Comparison of ENCODE assay signal across 9 cellular contexts in the genomic region with DNA sequence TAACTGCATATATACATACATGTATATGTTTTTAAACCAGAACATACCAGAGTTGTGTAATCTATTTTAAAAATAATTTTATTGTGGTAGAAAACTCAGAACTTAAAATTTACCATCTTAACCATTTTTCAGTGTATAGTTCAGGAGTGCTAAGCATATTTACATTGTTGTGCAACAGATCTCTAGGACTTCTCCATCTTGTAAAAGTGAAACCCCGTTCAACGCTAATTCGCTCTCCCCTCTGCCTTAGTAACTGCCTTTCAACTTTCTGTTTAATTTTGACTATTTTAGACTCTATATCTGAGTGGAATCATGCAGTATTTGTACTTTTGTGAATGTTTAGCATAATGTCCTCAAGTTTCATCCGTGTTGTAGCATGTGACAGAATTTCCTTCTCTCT. TPM values are rescaled to one million over a fixed set of nuclear protein-coding genes. Genes with fewer than 3 reads are reported as not detected.
DNase-seq lines count a peak whose midpoint lies in the region; ATAC-seq and TF ChIP-seq lines count a peak whose summit lies in the region.
"Had no signal": no experiment of that assay in that cellular context is flagged by ENCODE, and none has a peak within 500 bp of the region (broad histone marks: within the 10 kb centered on the region; RNA-seq: fewer than 3 reads in every experiment).

No MANE protein-coding gene starts in this region.

- H3K27me3 ChIP-seq in thyroid gland (no peaks in the 10 kb centered on the region), stomach (no peaks in the 10 kb centered on the region)
- H3K27me3 ChIP-seq: BLaER1 treated with 17β-estradiol and CSF1 and Interleukin-3, amounts not matched to agents 10 nM and 100 nM had no signal

- H3K36me3 ChIP-seq in thyroid gland = no peaks in the 10 kb centered on the region
- H3K36me3 ChIP-seq in stomach = no peaks in the 10 kb centered on the region
- H3K36me3 ChIP-seq: BLaER1 treated with 17β-estradiol and CSF1 and Interleukin-3, amounts not matched to agents 10 nM and 100 nM had no signal

- ATAC-seq in HG03442 (IDR thresholded peaks at IDR 0.05; ENCODE audit: unreplicated experiment) (peak; percentile 53), GM18858 (IDR thresholded peaks at IDR 0.05; ENCODE audit: unreplicated experiment) (no peak)

- intact Hi-C loops in activated naive CD4-positive, alpha-beta T cell treated with anti-CD3 and anti-CD28 coated beads for 36 hours (cut with micrococcal nuclease) = loop anchor here (2.0 kb wide), 1 partner anchor 38 kb away; no protein-coding TSS in a partner anchor
- intact Hi-C loops in dendritic cell treated with granulocyte-macrophage colony-stimulating factor and Interleukin-4, amounts not matched to agents 40 ng/mL and 50 ng/mL, for 4 days (cut with micrococcal nuclease) = loop anchor here (2.0 to 5.0 kb wide), 3 partner anchors 46 to 66 kb away; a partner anchor contains a TSS
- intact Hi-C loops in thyroid gland (cut with DNase I) (no loop called here), stomach (cut with DNase I; ENCODE audit: low total_unique reads) (no loop called here)

- DNase-seq in activated naive CD4-positive, alpha-beta T cell treated with anti-CD3 and anti-CD28 coated beads, Interleukin-2, amount 10 ng/mL, durations not matched to agents 7 days and 5 days = no peak
- DNase-seq in activated naive CD4-positive, alpha-beta T cell treated with anti-CD3 and anti-CD28 coated beads for 36 hours = no peak
- DNase-seq in thyroid gland = no peak
- no peak for DNase-seq in stomach
- DNase-seq in activated effector memory CD4-positive, alpha-beta T cell treated with Interleukin-2 at 50 U/mL for 16 hours = no peak

- CTCF ChIA-PET in activated naive CD4-positive, alpha-beta T cell treated with anti-CD3 and anti-CD28 coated beads, Interleukin-2, amount 10 ng/mL, durations not matched to agents 7 days and 5 days (lab: Charles Lee) = no interaction called here
- CTCF ChIA-PET in activated naive CD4-positive, alpha-beta T cell treated with anti-CD3 and anti-CD28 coated beads for 36 hours (lab: Charles Lee) = no interaction called here

- H3K27me3 Mint-ChIP-seq in activated naive CD4-positive, alpha-beta T cell treated with anti-CD3 and anti-CD28 coated beads, Interleukin-2, amount 10 ng/mL, durations not matched to agents 7 days and 5 days = peaks cover 46% of the 10 kb centered on the region
- H3K27me3 Mint-ChIP-seq in activated naive CD4-positive, alpha-beta T cell treated with anti-CD3 and anti-CD28 coated beads for 36 hours (ENCODE audit: low read depth) = peaks cover 34% of the 10 kb centered on the region
- no peaks in the 10 kb centered on the region for H3K27me3 Mint-ChIP-seq in dendritic cell treated with granulocyte-macrophage colony-stimulating factor and Interleukin-4, amounts not matched to agents 40 ng/mL and 50 ng/mL, for 4 days

- H3K27ac ChIP-seq in thyroid gland (peak overlapping the region in 2 of 3 donors; percentile 92), stomach (peak overlapping the region in 2 of 5 donors; percentile 82 to 86)
- H3K27ac ChIP-seq: BLaER1 treated with 17β-estradiol and CSF1 and Interleukin-3, amounts not matched to agents 10 nM and 100 nM had no signal

- TF ChIP-seq POLR2A in thyroid gland (IDR thresholded peaks at IDR 0.05) (no peak), stomach (IDR thresholded peaks at IDR 0.05) (no peak)

- no peak overlapping the region for H3K27ac Mint-ChIP-seq in activated naive CD4-positive, alpha-beta T cell treated with anti-CD3 and anti-CD28 coated beads, Interleukin-2, amount 10 ng/mL, durations not matched to agents 7 days and 5 days
- H3K27ac Mint-ChIP-seq in activated naive CD4-positive, alpha-beta T cell treated with anti-CD3 and anti-CD28 coated beads for 36 hours = no peak overlapping the region
- H3K27ac Mint-ChIP-seq in dendritic cell treated with granulocyte-macrophage colony-stimulating factor and Interleukin-4, amounts not matched to agents 40 ng/mL and 50 ng/mL, for 4 days = peak overlapping the region; percentile 96

- peaks cover 32% of the 10 kb centered on the region for H3K4me1 Mint-ChIP-seq in activated naive CD4-positive, alpha-beta T cell treated with anti-CD3 and anti-CD28 coated beads, Interleukin-2, amount 10 ng/mL, durations not matched to agents 7 days and 5 days
- peaks cover 19% of the 10 kb centered on the region for H3K4me1 Mint-ChIP-seq in activated naive CD4-positive, alpha-beta T cell treated with anti-CD3 and anti-CD28 coated beads for 36 hours (ENCODE audit: low read depth)
- peaks cover 38% of the 10 kb centered on the region for H3K4me1 Mint-ChIP-seq in dendritic cell treated with granulocyte-macrophage colony-stimulating factor and Interleukin-4, amounts not matched to agents 40 ng/mL and 50 ng/mL, for 4 days (ENCODE audit: low read depth)

- no peak for TF ChIP-seq EP300 in stomach (IDR thresholded peaks at IDR 0.05)

- H3K9me3 ChIP-seq in thyroid gland (no peaks in the 10 kb centered on the region), stomach (no peaks in the 10 kb centered on the region)
- H3K9me3 ChIP-seq: BLaER1 treated with 17β-estradiol and CSF1 and Interleukin-3, amounts not matched to agents 10 nM and 100 nM had no signal

- H3K9me3 Mint-ChIP-seq in activated naive CD4-positive, alpha-beta T cell treated with anti-CD3 and anti-CD28 coated beads, Interleukin-2, amount 10 ng/mL, durations not matched to agents 7 days and 5 days = no peaks in the 10 kb centered on the region
- no peaks in the 10 kb centered on the region for H3K9me3 Mint-ChIP-seq in activated naive CD4-positive, alpha-beta T cell treated with anti-CD3 and anti-CD28 coated beads for 36 hours
- no peaks in the 10 kb centered on the region for H3K9me3 Mint-ChIP-seq in dendritic cell treated with granulocyte-macrophage colony-stimulating factor and Interleukin-4, amounts not matched to agents 40 ng/mL and 50 ng/mL, for 4 days

- peaks cover 3 to 16% of the 10 kb centered on the region in 2 donors for H3K4me1 ChIP-seq in thyroid gland
- peaks cover 0 to 21% (median 12%) of the 10 kb centered on the region in 4 donors for H3K4me1 ChIP-seq in stomach

- WGBS in thyroid gland, 2 donors = 84 to 87% methylated on average over 4 of the region's 4 CpGs
- WGBS in stomach, 5 donors = 64 to 81% (median 74%) methylated on average over 4 of the region's 4 CpGs

- no peak overlapping the region for H3K4me3 ChIP-seq in thyroid gland (replicated peaks in 1 of 3)
- peak overlapping the region in 2 of 4 donors; percentile 42 to 51 for H3K4me3 ChIP-seq in stomach
- H3K4me3 ChIP-seq: BLaER1 treated with 17β-estradiol and CSF1 and Interleukin-3, amounts not matched to agents 10 nM and 100 nM had no signal

- H3K36me3 Mint-ChIP-seq in activated naive CD4-positive, alpha-beta T cell treated with anti-CD3 and anti-CD28 coated beads, Interleukin-2, amount 10 ng/mL, durations not matched to agents 7 days and 5 days = no peaks in the 10 kb centered on the region
- no peaks in the 10 kb centered on the region for H3K36me3 Mint-ChIP-seq in activated naive CD4-positive, alpha-beta T cell treated with anti-CD3 and anti-CD28 coated beads for 36 hours (ENCODE audit: low read depth)
- H3K36me3 Mint-ChIP-seq in dendritic cell treated with granulocyte-macrophage colony-stimulating factor and Interleukin-4, amounts not matched to agents 40 ng/mL and 50 ng/mL, for 4 days (ENCODE audit: low read depth) = no peaks in the 10 kb centered on the region

- no peak for TF ChIP-seq CTCF in thyroid gland (IDR thresholded peaks at IDR 0.05)
- no peak for TF ChIP-seq CTCF in stomach (IDR thresholded peaks at IDR 0.05)

- H3K4me3 Mint-ChIP-seq in activated naive CD4-positive, alpha-beta T cell treated with anti-CD3 and anti-CD28 coated beads, Interleukin-2, amount 10 ng/mL, durations not matched to agents 7 days and 5 days = peak overlapping the region; percentile 12
- no peak overlapping the region for H3K4me3 Mint-ChIP-seq in activated naive CD4-positive, alpha-beta T cell treated with anti-CD3 and anti-CD28 coated beads for 36 hours
- H3K4me3 Mint-ChIP-seq in dendritic cell treated with granulocyte-macrophage colony-stimulating factor and Interleukin-4, amounts not matched to agents 40 ng/mL and 50 ng/mL, for 4 days = peak overlapping the region; percentile 53

RNA-seq across cellular contexts. Expression of a gene that starts 51.8 kb away (rescaled TPM):
- 100 to 1,000 TPM; 128 to 138 TPM for total RNA-seq in activated naive CD4-positive, alpha-beta T cell treated with anti-CD3 and anti-CD28 coated beads for 36 hours
- 100 to 1,000 TPM; 134 to 223 (median 176) TPM for total RNA-seq in thyroid gland
- total RNA-seq in stomach = 100 to 1,000 TPM in 1 of 5 donors, 10 to 100 TPM in 4; 30.4 to 190 (median 77.1) TPM
- polyA plus RNA-seq in stomach = 10 to 100 TPM; 70.1 to 82.5 (median 76.6) TPM

Comparison
In these comparisons a context has a peak if more than half of its experiments do, and no peak if none do; other contexts are left out.
1. intact Hi-C loops: an anchor here in activated naive CD4-positive, alpha-beta T cell treated with anti-CD3 and anti-CD28 coated beads for 36 hours (2.0 kb wide) and dendritic cell treated with granulocyte-macrophage colony-stimulating factor and Interleukin-4, amounts not matched to agents 40 ng/mL and 50 ng/mL, for 4 days (2.0 to 5.0 kb wide); none called in thyroid gland and stomach.